24 cellular contexts compared by ENCODE assay signal in genomic region chr16:28200661-28201060, GRCh38. TPM values are rescaled to one million over a fixed set of nuclear protein-coding genes. Genes with fewer than 3 reads are reported as not detected.
A peak's percentile ranks its signal among the peaks of the same experiment; 100 is the strongest.
DNase-seq lines count a peak whose midpoint lies in the region; ATAC-seq and TF ChIP-seq lines count a peak whose summit lies in the region.
"Had no signal": no experiment of that assay in that cellular context is flagged by ENCODE, and none has a peak within 500 bp of the region (broad histone marks: within the 10 kb centered on the region; RNA-seq: fewer than 3 reads in every experiment).

No MANE protein-coding gene starts in this region.

- no peak for DNase-seq in activated naive CD4-positive, alpha-beta T cell treated with anti-CD3 and anti-CD28 coated beads, Interleukin-2, amount 10 ng/mL, durations not matched to agents 7 days and 5 days
- no peak for DNase-seq in activated naive CD4-positive, alpha-beta T cell treated with Interleukin-2 at 50 U/mL for 16 hours
- no peak for DNase-seq in PC-9
- no peak for DNase-seq in effector memory CD4-positive, alpha-beta T cell
- no peak for DNase-seq in stimulated activated naive CD8-positive, alpha-beta T cell treated with anti-CD3 and anti-CD28 coated beads, Interleukin-15, amount 100 ng/mL, for 72 hours
- DNase-seq in NCI-H2081 treated with DMSO at 0.1 percent for 48 hours (lab: John Stamatoyannopoulos, UW): no peak
- DNase-seq in NCI-H345 treated with DMSO at 0.1 percent for 48 hours (lab: John Stamatoyannopoulos, UW; ENCODE audit: unreplicated experiment): no peak
- DNase-seq: activated CD8-positive, alpha-beta memory T cell treated with anti-CD3 and anti-CD28 coated beads for 24 hours; activated gamma-delta T cell; Calu3; dorsolateral prefrontal cortex; gastrocnemius medialis; H7; MG63; NCI-H226; nucleus accumbens; right cardiac atrium; RPMI8226; stomach; upper lobe of left lung had no signal

- intact Hi-C loops in PC-9 (cut with micrococcal nuclease; ENCODE audit: unreplicated experiment): no loop called here

- peaks cover 18% of the 10 kb centered on the region; the same call in 1 of the 2 replicates for H3F3A ChIP-seq in PC-9 (ENCODE audit: insufficient read depth, low read depth)

- H3K36me3 ChIP-seq in PC-9 (ENCODE audit: low read depth): peaks cover 40% of the 10 kb centered on the region; the same call in 1 of the 2 replicates
- H3K36me3 ChIP-seq in effector memory CD4-positive, alpha-beta T cell (ENCODE audit: control insufficient read depth, insufficient read depth, low read length): peaks cover 49% of the 10 kb centered on the region

- H4K20me1 ChIP-seq in PC-9 (ENCODE audit: insufficient read depth): peaks cover 23% of the 10 kb centered on the region; the same call in 1 of the 2 replicates

- peak overlapping the region; percentile 10; the same call in 1 of the 2 replicates for H3K27ac ChIP-seq in PC-9
- H3K27ac ChIP-seq in effector memory CD4-positive, alpha-beta T cell (ENCODE audit: insufficient read depth, low read length, poor library complexity, severe bottlenecking): peak overlapping the region; percentile 40
- H3K27ac ChIP-seq: dorsolateral prefrontal cortex, gastrocnemius medialis, stomach, upper lobe of left lung had no signal

- no peaks in the 10 kb centered on the region for H3K9me3 ChIP-seq in PC-9 (ENCODE audit: insufficient read depth, low read depth)
- no peaks in the 10 kb centered on the region for H3K9me3 ChIP-seq in effector memory CD4-positive, alpha-beta T cell (ENCODE audit: control insufficient read depth, low read length)
- H3K9me3 ChIP-seq: gastrocnemius medialis, MG63, stomach, upper lobe of left lung had no signal

- H3K4me1 ChIP-seq in PC-9 (replicated peaks; ENCODE audit: insufficient read depth): peaks cover 17% of the 10 kb centered on the region
- H3K4me1 ChIP-seq in effector memory CD4-positive, alpha-beta T cell (ENCODE audit: control insufficient read depth, insufficient read depth, low read length, poor library complexity, severe bottlenecking): peaks cover 18% of the 10 kb centered on the region
- H3K4me1 ChIP-seq: gastrocnemius medialis had no signal

- peaks cover 25% of the 10 kb centered on the region for H3K36me3 Mint-ChIP-seq in activated naive CD4-positive, alpha-beta T cell treated with anti-CD3 and anti-CD28 coated beads, Interleukin-2, amount 10 ng/mL, durations not matched to agents 7 days and 5 days

- H3K4me3 ChIP-seq in PC-9: no peak overlapping the region
- H3K4me3 ChIP-seq in effector memory CD4-positive, alpha-beta T cell (ENCODE audit: insufficient read depth, low read depth, low read length, poor library complexity, severe bottlenecking): no peak overlapping the region
- H3K4me3 ChIP-seq: dorsolateral prefrontal cortex, gastrocnemius medialis, MG63, stomach, upper lobe of left lung had no signal

- CTCF ChIA-PET in activated naive CD4-positive, alpha-beta T cell treated with anti-CD3 and anti-CD28 coated beads, Interleukin-2, amount 10 ng/mL, durations not matched to agents 7 days and 5 days (lab: Charles Lee): interaction anchor here (2.2 kb wide), 1 partner anchor 10 kb away, joined by 8 read pairs; no protein-coding TSS in a partner anchor
- CTCF ChIA-PET in PC-9 (lab: Charles Lee): no interaction called here

- ATAC-seq in stimulated activated naive CD8-positive, alpha-beta T cell treated with anti-CD3 and anti-CD28 coated beads, Interleukin-15, amount 100 ng/mL, for 72 hours: no peak
- no peak for ATAC-seq in HG03135 (IDR thresholded peaks at IDR 0.05; ENCODE audit: unreplicated experiment)
- ATAC-seq: gastrocnemius medialis, HepG2, right cardiac atrium, SK-N-SH treated with all-trans-retinoic acid at 6 μM for 48 hours had no signal

- H3K27ac Mint-ChIP-seq in activated naive CD4-positive, alpha-beta T cell treated with anti-CD3 and anti-CD28 coated beads, Interleukin-2, amount 10 ng/mL, durations not matched to agents 7 days and 5 days: peak overlapping the region; percentile 25
- H3K27ac Mint-ChIP-seq in stimulated activated naive CD8-positive, alpha-beta T cell treated with anti-CD3 and anti-CD28 coated beads, Interleukin-15, amount 100 ng/mL, for 72 hours: peak overlapping the region; percentile 6 to 87

- H3K4me1 Mint-ChIP-seq in activated naive CD4-positive, alpha-beta T cell treated with anti-CD3 and anti-CD28 coated beads, Interleukin-2, amount 10 ng/mL, durations not matched to agents 7 days and 5 days: peaks cover 32% of the 10 kb centered on the region
- H3K4me1 Mint-ChIP-seq in stimulated activated naive CD8-positive, alpha-beta T cell treated with anti-CD3 and anti-CD28 coated beads, Interleukin-15, amount 100 ng/mL, for 72 hours: peaks cover 35% of the 10 kb centered on the region

- no peaks in the 10 kb centered on the region for H3K9me3 Mint-ChIP-seq in activated naive CD4-positive, alpha-beta T cell treated with anti-CD3 and anti-CD28 coated beads, Interleukin-2, amount 10 ng/mL, durations not matched to agents 7 days and 5 days
- no peaks in the 10 kb centered on the region for H3K9me3 Mint-ChIP-seq in stimulated activated naive CD8-positive, alpha-beta T cell treated with anti-CD3 and anti-CD28 coated beads, Interleukin-15, amount 100 ng/mL, for 72 hours
- H3K9me3 Mint-ChIP-seq: brain had no signal

- no peak overlapping the region for H3K4me2 ChIP-seq in PC-9

- H3K79me2 ChIP-seq in PC-9 (ENCODE audit: low read depth): peaks cover 94% of the 10 kb centered on the region

- H2AFZ ChIP-seq in PC-9: no peak overlapping the region

- H3K27me3 ChIP-seq in PC-9 (ENCODE audit: insufficient read depth, low read depth): no peaks in the 10 kb centered on the region
- H3K27me3 ChIP-seq in effector memory CD4-positive, alpha-beta T cell (replicated peaks; ENCODE audit: control insufficient read depth, insufficient read depth, low read length, poor library complexity, severe bottlenecking): no peaks in the 10 kb centered on the region
- H3K27me3 ChIP-seq: dorsolateral prefrontal cortex, gastrocnemius medialis, MG63, stomach, upper lobe of left lung had no signal

- H3K9me2 ChIP-seq in PC-9 (ENCODE audit: insufficient read depth): no peaks in the 10 kb centered on the region

- H3K27me3 Mint-ChIP-seq in activated naive CD4-positive, alpha-beta T cell treated with anti-CD3 and anti-CD28 coated beads, Interleukin-2, amount 10 ng/mL, durations not matched to agents 7 days and 5 days: no peaks in the 10 kb centered on the region
- H3K27me3 Mint-ChIP-seq in stimulated activated naive CD8-positive, alpha-beta T cell treated with anti-CD3 and anti-CD28 coated beads, Interleukin-15, amount 100 ng/mL, for 72 hours: no peaks in the 10 kb centered on the region
- H3K27me3 Mint-ChIP-seq: brain had no signal

- no peak for TF ChIP-seq CTCF in PC-9 (conservative IDR thresholded peaks at IDR 0.05)

- POLR2A ChIA-PET in PC-9 (lab: Charles Lee; ENCODE audit: unreplicated experiment): no interaction called here

- no peak overlapping the region for H3K4me3 Mint-ChIP-seq in activated naive CD4-positive, alpha-beta T cell treated with anti-CD3 and anti-CD28 coated beads, Interleukin-2, amount 10 ng/mL, durations not matched to agents 7 days and 5 days
- H3K4me3 Mint-ChIP-seq in stimulated activated naive CD8-positive, alpha-beta T cell treated with anti-CD3 and anti-CD28 coated beads, Interleukin-15, amount 100 ng/mL, for 72 hours: peak overlapping the region; percentile 19 to 35
- H3K4me3 Mint-ChIP-seq: brain had no signal

- BruUV-seq in PC-9 (replicated peaks; lab: Mats Ljungman, UMichigan): no TSS peak

RNA-seq across cellular contexts. Expression of gene XPO6, which starts 11.1 kb away (rescaled TPM):
- 154 and 221 TPM in 2 replicates for total RNA-seq in PC-9 (2021)
